In genomic region chr3:153448146-153448870, GRCh38 we compare ENCODE assay signal across 1 cellular context.
TF ChIP-seq lines count a peak whose summit lies in the region.

No MANE protein-coding gene starts in this region.

TF ChIP-seq in SK-N-SH, 30 proteins besides CTCF, POLR2A, EP300 and RAD21 (continued from another document):
- TF ChIP-seq REST (IDR thresholded peaks at IDR 0.05; ENCODE audit: low read depth, low read length) (no peak), RFX5 (IDR thresholded peaks at IDR 0.05; ENCODE audit: low read length) (no peak)
